Comparison of ENCODE assay signal across 8 cellular contexts in genomic region chr16:67311607-67312449, GRCh38. TPM values are rescaled to one million over a fixed set of nuclear protein-coding genes. Genes with fewer than 3 reads are reported as not detected.
DNase-seq lines count a peak whose midpoint lies in the region; ATAC-seq and TF ChIP-seq lines count a peak whose summit lies in the region.

No MANE protein-coding gene starts in this region.

- POLR2A ChIA-PET in activated CD4-positive, alpha-beta memory T cell treated with anti-CD3 and anti-CD28 coated beads, Interleukin-2, amount 10 ng/mL, durations not matched to agents 7 days and 5 days (lab: Charles Lee) = interaction anchor here (0.6 to 1.5 kb wide), 5 partner anchors 21 to 56 kb away, joined by 3 to 5 read pairs (median 3); no protein-coding TSS in a partner anchor

- H3K27me3 Mint-ChIP-seq in activated CD4-positive, alpha-beta memory T cell treated with anti-CD3 and anti-CD28 coated beads, Interleukin-2, amount 10 ng/mL, durations not matched to agents 7 days and 5 days = peaks cover 2% of the 10 kb centered on the region

- DNase-seq in A172 (ENCODE audit: low spot score) = peak; percentile 99
- peak; percentile 87 for DNase-seq in activated CD4-positive, alpha-beta memory T cell treated with anti-CD3 and anti-CD28 coated beads, Interleukin-2, amount 10 ng/mL, durations not matched to agents 7 days and 5 days
- DNase-seq in foreskin fibroblast = peak; percentile 99
- DNase-seq in stimulated activated CD4-positive, alpha-beta T cell treated with anti-CD3 and anti-CD28 coated beads, Interleukin-2, amount 100 ng/mL, for 24 hours = peak; percentile 85 to 90
- no peak for DNase-seq in NCI-H510A (lab: John Stamatoyannopoulos, UW)

- H3K4me1 Mint-ChIP-seq in activated CD4-positive, alpha-beta memory T cell treated with anti-CD3 and anti-CD28 coated beads, Interleukin-2, amount 10 ng/mL, durations not matched to agents 7 days and 5 days = peaks cover 35% of the 10 kb centered on the region

- no peaks in the 10 kb centered on the region for H3K36me3 Mint-ChIP-seq in activated CD4-positive, alpha-beta memory T cell treated with anti-CD3 and anti-CD28 coated beads, Interleukin-2, amount 10 ng/mL, durations not matched to agents 7 days and 5 days (ENCODE audit: low read depth)

- no peak overlapping the region for H3K4me3 Mint-ChIP-seq in activated CD4-positive, alpha-beta memory T cell treated with anti-CD3 and anti-CD28 coated beads, Interleukin-2, amount 10 ng/mL, durations not matched to agents 7 days and 5 days

- TF ChIP-seq CTCF in foreskin fibroblast (IDR thresholded peaks at IDR 0.05; ENCODE audit: low read depth, low read length) = no peak

- peak overlapping the region; percentile 87 for H3K27ac Mint-ChIP-seq in activated CD4-positive, alpha-beta memory T cell treated with anti-CD3 and anti-CD28 coated beads, Interleukin-2, amount 10 ng/mL, durations not matched to agents 7 days and 5 days

- no peaks in the 10 kb centered on the region for H3K9me3 Mint-ChIP-seq in activated CD4-positive, alpha-beta memory T cell treated with anti-CD3 and anti-CD28 coated beads, Interleukin-2, amount 10 ng/mL, durations not matched to agents 7 days and 5 days

- ATAC-seq in GM19025 (IDR thresholded peaks at IDR 0.05; ENCODE audit: low read depth, unreplicated experiment) = peak; percentile 85
- ATAC-seq in HG03457 (IDR thresholded peaks at IDR 0.05; ENCODE audit: unreplicated experiment) = peak; percentile 58
- ATAC-seq in HG03097 (IDR thresholded peaks at IDR 0.05; ENCODE audit: low FRiP score, unreplicated experiment) = no peak

- CTCF ChIA-PET in activated CD4-positive, alpha-beta memory T cell treated with anti-CD3 and anti-CD28 coated beads, Interleukin-2, amount 10 ng/mL, durations not matched to agents 7 days and 5 days (lab: Charles Lee) = interaction anchor here (0.7 to 1.5 kb wide), 3 partner anchors 25 to 31 kb away, joined by 3 to 6 read pairs (median 3); no protein-coding TSS in a partner anchor

- H3K4me3 ChIP-seq in foreskin fibroblast (ENCODE audit: low read depth in 1 of 2, low read length in 2 of 2) = no peak overlapping the region

RNA-seq across cellular contexts. Expression of gene KCTD19, which starts 14.7 kb away (rescaled TPM):
- not detected in 2 replicates for total RNA-seq in A172 (2014; rRNA removed; shearing (Covaris generic))
- total RNA-seq in activated CD4-positive, alpha-beta memory T cell treated with anti-CD3 and anti-CD28 coated beads, Interleukin-2, amount 10 ng/mL, durations not matched to agents 7 days and 5 days = under 1 TPM; 0.20 to 0.48 TPM

RNA-seq across cellular contexts. Expression of gene LRRC36, which starts 14.8 kb away (rescaled TPM):
- total RNA-seq in A172 (2014; rRNA removed; shearing (Covaris generic)) = not detected in 2 replicates
- not detected for total RNA-seq in activated CD4-positive, alpha-beta memory T cell treated with anti-CD3 and anti-CD28 coated beads, Interleukin-2, amount 10 ng/mL, durations not matched to agents 7 days and 5 days

RNA-seq across cellular contexts. Expression of gene PLEKHG4, which starts 32.5 kb away (rescaled TPM):
- total RNA-seq in A172 (2014; rRNA removed; shearing (Covaris generic)) = 0.14 TPM in 1 of 2 replicates, not detected in the other
- 10 to 100 TPM in 1 of 2 experiments, 1 to 10 TPM in 1; 9.2 to 10.9 TPM for total RNA-seq in activated CD4-positive, alpha-beta memory T cell treated with anti-CD3 and anti-CD28 coated beads, Interleukin-2, amount 10 ng/mL, durations not matched to agents 7 days and 5 days
